26 cellular contexts compared by ENCODE assay signal in the genomic region with DNA sequence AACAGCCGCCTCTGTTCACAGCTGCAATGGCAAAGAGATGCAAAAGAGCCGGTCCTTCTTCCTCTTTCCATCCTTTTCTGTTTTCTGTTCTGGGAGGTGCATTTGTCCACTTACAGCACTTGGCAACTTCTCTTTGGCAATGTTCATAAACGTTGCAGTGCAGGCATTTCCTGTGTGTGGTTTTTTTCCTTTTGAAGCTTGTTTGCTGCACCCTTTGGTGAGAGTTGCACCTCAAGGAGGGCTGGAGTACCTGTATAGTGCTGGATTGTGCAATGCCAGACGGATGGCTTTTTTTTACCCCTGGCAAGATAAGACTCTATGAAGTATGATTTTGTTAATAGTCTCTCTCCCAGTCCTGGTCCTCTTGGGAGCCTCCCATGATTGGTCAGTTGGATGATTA. TPM values are rescaled to one million over a fixed set of nuclear protein-coding genes. Genes with fewer than 3 reads are reported as not detected.
DNase-seq lines count a peak whose midpoint lies in the region; ATAC-seq, FAIRE-seq and TF ChIP-seq lines count a peak whose summit lies in the region.
"Had no signal": no experiment of that assay in that cellular context is flagged by ENCODE, and none has a peak within 500 bp of the region (broad histone marks: within the 10 kb centered on the region; RNA-seq: fewer than 3 reads in every experiment).

No MANE protein-coding gene starts in this region.

- TF ChIP-seq POLR2A in HepG2 (IDR thresholded peaks at IDR 0.05; ENCODE audit: insufficient read depth in 1 of 2, low read depth in 2 of 2, low read length in 2 of 2) (no peak), right lobe of liver (IDR thresholded peaks at IDR 0.05) (no peak)

- intact Hi-C loops in HepG2 (cut with micrococcal nuclease; ENCODE audit: unreplicated experiment) = no loop called here
- intact Hi-C loops in right lobe of liver (cut with DNase I) = no loop called here

- no peak for FAIRE-seq in HepG2 (lab: Jason Lieb, UNC)

- H3K79me2 ChIP-seq in HepG2 (ENCODE audit: insufficient read depth, low read length) = no peaks in the 10 kb centered on the region

- H3K4me1 ChIP-seq in HepG2 (ENCODE audit: insufficient read depth, low read length) = no peaks in the 10 kb centered on the region
- no peaks in the 10 kb centered on the region for H3K4me1 ChIP-seq in right lobe of liver
- H3K4me1 ChIP-seq in foreskin keratinocyte = no peaks in the 10 kb centered on the region

- H2AFZ ChIP-seq in HepG2 (ENCODE audit: low read length) = no peak overlapping the region

- no peak overlapping the region for H3K9ac ChIP-seq in HepG2 (ENCODE audit: insufficient read depth, low read depth, low read length)

- TF ChIP-seq EP300 in HepG2 (IDR thresholded peaks at IDR 0.05; ENCODE audit: low read depth in 2 of 2, low read length in 2 of 2) (no peak), HepG2 (CRISPR knock-in tag; IDR thresholded peaks at IDR 0.05; ENCODE audit: borderline replicate concordance) (no peak)

- WGBS in HepG2 (ENCODE audit: low lambda C conversion rate) = 4% methylated on average over 4 of the region's 4 CpGs
- WGBS in right lobe of liver (ENCODE audit: insufficient coverage, low coverage, low lambda C conversion rate, missing lambda C conversion rate) = 25% methylated on average over 4 of the region's 4 CpGs

- H3K9me3 ChIP-seq in HepG2 (ENCODE audit: low read length) = no peaks in the 10 kb centered on the region
- H3K9me3 ChIP-seq in right lobe of liver = no peaks in the 10 kb centered on the region
- H3K9me3 ChIP-seq: esophagus squamous epithelium had no signal

- POLR2A ChIA-PET in HepG2 (lab: Yijun Ruan, JAX) = no interaction called here

- no peak overlapping the region for H3K4me2 ChIP-seq in HepG2 (ENCODE audit: low read depth, low read length)

- H3K27me3 ChIP-seq in HepG2 (ENCODE audit: control insufficient read depth in 1 of 2, insufficient read depth in 2 of 2, low read length in 2 of 2) (peaks cover 2 to 3% of the 10 kb centered on the region in 2 experiments; a peak in 2 of 5 replicates), right lobe of liver (no peaks in the 10 kb centered on the region), foreskin keratinocyte (no peaks in the 10 kb centered on the region)

- no peak for TF ChIP-seq RAD21 in HepG2 (CRISPR knock-in tag; IDR thresholded peaks at IDR 0.05)

- DNase-seq in HepG2 (ENCODE audit: low spot score) (no peak), right lobe of liver (no peak), NOMO-1 treated with DMSO at 0.1 percent for 48 hours (lab: John Stamatoyannopoulos, UW; ENCODE audit: unreplicated experiment) (peak; percentile 74), choroid plexus epithelial cell (ENCODE audit: low read depth) (peak; percentile 19), NCI-H187 (lab: John Stamatoyannopoulos, UW) (no peak), foreskin keratinocyte (no peak)
- DNase-seq: activated CD4-positive, alpha-beta memory T cell treated with anti-CD3 and anti-CD28 coated beads, Interleukin-2, amount 10 ng/mL, durations not matched to agents 7 days and 5 days; activated naive CD4-positive, alpha-beta T cell; amygdala; CD8-positive, alpha-beta T cell; effector CD8-positive, alpha-beta T cell; esophagus squamous epithelium; glutamatergic neuron; GOT3; MM.1S; NCI-H2081; NCI-H526; right cardiac atrium; SHP77; stimulated activated CD4-positive, alpha-beta T cell treated with anti-CD3 and anti-CD28 coated beads, Interleukin-15, amount 100 ng/mL, for 24 hours; T-helper 17 cell; WERI-Rb-1 had no signal

- H3K27ac ChIP-seq in HepG2 (ENCODE audit: extremely low read length, insufficient read depth, low read length) (no peak overlapping the region), right lobe of liver (no peak overlapping the region), foreskin keratinocyte (no peak overlapping the region)
- H3K27ac ChIP-seq: esophagus squamous epithelium, WERI-Rb-1 had no signal

- H3K36me3 ChIP-seq in HepG2 (replicated peaks in 1 of 2; ENCODE audit: control insufficient read depth in 1 of 2, insufficient read depth in 2 of 2, low read length in 2 of 2) = no peaks in the 10 kb centered on the region
- H3K36me3 ChIP-seq in right lobe of liver = no peaks in the 10 kb centered on the region
- H3K36me3 ChIP-seq: esophagus squamous epithelium, WERI-Rb-1 had no signal

- H3K4me3 ChIP-seq in HepG2 (replicated peaks in 1 of 3; ENCODE audit: insufficient read depth in 1 of 3, low read depth in 2 of 3, low read length in 3 of 3) (no peak overlapping the region), right lobe of liver (no peak overlapping the region), choroid plexus epithelial cell (ENCODE audit: low read depth, low read length) (no peak overlapping the region)
- H3K4me3 ChIP-seq: esophagus squamous epithelium had no signal

- no peak for ATAC-seq in HepG2
- no peak for ATAC-seq in right lobe of liver
- no peak for ATAC-seq in foreskin keratinocyte
- ATAC-seq in GM18867 (IDR thresholded peaks at IDR 0.05; ENCODE audit: unreplicated experiment) = no peak
- ATAC-seq in GM18873 (IDR thresholded peaks at IDR 0.05; ENCODE audit: low FRiP score, unreplicated experiment) = no peak
- ATAC-seq: CD8-positive, alpha-beta T cell; right cardiac atrium; T-helper 17 cell had no signal

- CTCF ChIA-PET in HepG2 (lab: Yijun Ruan, JAX; ENCODE audit: low intra/inter-chr PET ratio, low total read pairs) = no interaction called here

- TF ChIP-seq CTCF in HepG2 (CRISPR knock-in tag; IDR thresholded peaks at IDR 0.05) (no peak), right lobe of liver (IDR thresholded peaks at IDR 0.05) (no peak), choroid plexus epithelial cell (conservative IDR thresholded peaks at IDR 0.05; ENCODE audit: low read depth, low read length) (no peak), foreskin keratinocyte (conservative IDR thresholded peaks at IDR 0.05) (no peak)

- in situ Hi-C loops in HepG2 (cut with HindIII; ENCODE audit: extremely low pct_ligation_motif_present, low pct_unique_long_range_greater_than_20kb) = no loop called here

- no TSS peak for BruUV-seq in HepG2 (replicated peaks; lab: Mats Ljungman, UMichigan)

- no peaks in the 10 kb centered on the region for H4K20me1 ChIP-seq in HepG2 (ENCODE audit: insufficient read depth, low read length)

TF ChIP-seq in HepG2, 621 proteins besides CTCF, POLR2A, EP300 and RAD21:
- TF ChIP-seq NFYC (CRISPR knock-in tag; IDR thresholded peaks at IDR 0.05) = no peak
- no peak for TF ChIP-seq ZNF280B (CRISPR knock-in tag; IDR thresholded peaks at IDR 0.05; ENCODE audit: borderline replicate concordance)
- TF ChIP-seq CEBPB (IDR thresholded peaks at IDR 0.05; ENCODE audit: borderline replicate concordance, low read depth, low read length) = peak; percentile 48
- TF ChIP-seq ZNF230 (CRISPR knock-in tag; IDR thresholded peaks at IDR 0.05) = no peak
- no peak for TF ChIP-seq IRX3 (CRISPR knock-in tag; IDR thresholded peaks at IDR 0.05; ENCODE audit: borderline replicate concordance, low read depth)
- no peak for TF ChIP-seq ZNF569 (CRISPR knock-in tag; IDR thresholded peaks at IDR 0.05; ENCODE audit: borderline replicate concordance)

RNA-seq across cellular contexts. Expression of gene HABP2, which starts 53.8 kb away (rescaled TPM):
- total RNA-seq in HepG2 (2016; rRNA removed; fragmentation: Illumina TruSeq; extraction: Trizol) (0.13 TPM in 1 of 2 replicates, not detected in the other), right lobe of liver (100 to 1,000 TPM; 162 to 705 (median 372) TPM), foreskin keratinocyte (not detected in 2 replicates)
- total RNA-seq in HepG2 (2016; cell fraction: cytosol; rRNA removed; fragmentation: Illumina TruSeq; extraction: Trizol; ENCODE audit: low read depth) = not detected in 2 replicates
- total RNA-seq in HepG2 (2016; cell fraction: insoluble cytoplasmic fraction; rRNA removed; fragmentation: Illumina TruSeq; extraction: Trizol) = 0.04 and 0.06 TPM in 2 replicates
- total RNA-seq in HepG2 (2016; cell fraction: membrane; rRNA removed; fragmentation: Illumina TruSeq; extraction: Trizol) = not detected in 2 replicates
- 0.16 TPM in 1 of 2 replicates, not detected in the other for total RNA-seq in HepG2 (2016; cell fraction: nucleus; rRNA removed; fragmentation: Illumina TruSeq; extraction: Trizol)
- polyA plus RNA-seq in HepG2 (2011; rRNA removed) (0.12 TPM in 2 replicates), foreskin keratinocyte (not detected in 2 replicates)
- 0.10 and 0.11 TPM in 2 replicates for polyA plus RNA-seq in HepG2 (2011; cell fraction: cytosol; rRNA removed)
- 0.03 and 0.06 TPM in 2 replicates for polyA plus RNA-seq in HepG2 (2011; cell fraction: nucleus; rRNA removed)
- 0.04 TPM in 1 of 2 replicates, not detected in the other for polyA plus RNA-seq in HepG2 (2012)
- polyA plus RNA-seq in HepG2 (2016; cell fraction: cytosol; fragmentation: Illumina TruSeq; extraction: Trizol; ENCODE audit: low read depth) = not detected in 2 replicates
- not detected in 2 replicates for polyA plus RNA-seq in HepG2 (2016; cell fraction: insoluble cytoplasmic fraction; fragmentation: Illumina TruSeq; extraction: Trizol; ENCODE audit: low read depth)
- not detected in 2 replicates for polyA plus RNA-seq in HepG2 (2016; cell fraction: membrane; fragmentation: Illumina TruSeq; extraction: Trizol; ENCODE audit: low read depth)
- not detected in 2 replicates for polyA plus RNA-seq in HepG2 (2016; cell fraction: nucleus; fragmentation: Illumina TruSeq; extraction: Trizol; ENCODE audit: insufficient read depth, low read depth)
- polyA minus RNA-seq in HepG2 (2011; rRNA and poly(A)+ RNA removed; ENCODE audit: low replicate concordance) = not detected in 2 replicates
- polyA minus RNA-seq in HepG2 (2011; cell fraction: cytosol; rRNA and poly(A)+ RNA removed) = not detected in 2 replicates
- not detected in 2 replicates for polyA minus RNA-seq in HepG2 (2011; cell fraction: nucleus; rRNA and poly(A)+ RNA removed)
- total RNA-seq: activated CD4-positive, alpha-beta memory T cell treated with anti-CD3 and anti-CD28 coated beads, Interleukin-2, amount 10 ng/mL, durations not matched to agents 7 days and 5 days; CD8-positive, alpha-beta T cell; OCI-LY7; omental fat pad; T-helper 17 cell had no signal

Comparison
In these comparisons a context has a peak if more than half of its experiments do, and no peak if none do; other contexts are left out.
1. RNA of gene HABP2, which starts 53.8 kb away (total RNA-seq): 162 to 705 TPM in right lobe of liver; 0.04 to 0.16 TPM in HepG2 and not detected in foreskin keratinocyte; every median in the first group is over 100 times any median in the second.
2. DNase-seq: peak in NOMO-1 treated with DMSO at 0.1 percent for 48 hours (single experiment) and choroid plexus epithelial cell (single experiment); none in HepG2 (single experiment), right lobe of liver (0 of 3), NCI-H187 (0 of 2) and foreskin keratinocyte (0 of 2).